8 cellular contexts compared by ENCODE assay signal in the genomic region with DNA sequence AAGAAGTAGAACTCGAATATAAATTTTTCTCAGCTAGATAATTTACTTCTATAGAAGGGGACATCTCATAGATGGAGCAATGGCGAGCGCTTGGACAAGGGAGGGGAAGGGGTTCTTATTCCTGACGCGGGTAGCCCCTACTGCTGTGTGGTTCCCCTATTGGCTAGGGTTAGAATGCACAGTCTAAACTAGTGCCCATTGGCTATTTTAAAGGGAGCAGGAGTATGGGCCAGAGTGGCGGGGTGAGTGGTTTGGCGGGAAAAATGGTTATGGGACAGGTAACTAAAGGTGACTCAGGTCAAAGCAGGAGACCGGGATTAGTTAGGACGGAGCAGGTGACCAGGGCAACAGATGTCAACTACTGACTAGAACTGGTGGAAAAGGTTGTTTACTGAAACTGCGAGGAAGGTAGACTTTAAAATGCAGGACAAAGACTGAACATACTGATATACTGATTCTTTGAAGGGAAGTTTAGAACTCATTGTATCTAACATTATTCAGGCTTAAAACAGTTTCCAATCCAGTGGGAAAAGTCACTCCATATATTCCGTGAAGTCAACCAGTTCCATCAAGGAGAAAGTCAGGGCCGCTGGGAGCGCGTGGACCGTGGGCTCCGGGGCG. TPM values are rescaled to one million over a fixed set of nuclear protein-coding genes. Genes with fewer than 3 reads are reported as not detected.
A peak's percentile ranks its signal among the peaks of the same experiment; 100 is the strongest.
DNase-seq lines count a peak whose midpoint lies in the region; ATAC-seq and TF ChIP-seq lines count a peak whose summit lies in the region.

No MANE protein-coding gene starts in this region.

- DNase-seq in NCI-H2171 treated with DMSO at 0.1 percent for 48 hours (lab: John Stamatoyannopoulos, UW) (peak; percentile 39), NCI-H2171 (lab: John Stamatoyannopoulos, UW) (no peak), NCI-H1930 (lab: John Stamatoyannopoulos, UW) (peak; percentile 8 to 13), smooth muscle cell (lab: John Stamatoyannopoulos, UW; ENCODE audit: unreplicated experiment) (no peak), AG08396 (ENCODE audit: low spot score) (no peak)

- H3K27ac Mint-ChIP-seq in activated naive CD8-positive, alpha-beta T cell, result peak overlapping the region; percentile 87

- no peaks in the 10 kb centered on the region for H3K36me3 Mint-ChIP-seq in activated naive CD8-positive, alpha-beta T cell

- H3K4me1 ChIP-seq in smooth muscle cell (ENCODE audit: low read depth), result no peaks in the 10 kb centered on the region

- H3K4me3 Mint-ChIP-seq in activated naive CD8-positive, alpha-beta T cell, result peak overlapping the region; percentile 95

- H3K36me3 ChIP-seq in smooth muscle cell (ENCODE audit: low read depth), result no peaks in the 10 kb centered on the region

- ATAC-seq in GM19395 (IDR thresholded peaks at IDR 0.05; ENCODE audit: unreplicated experiment), result no peak

- peaks cover 20% of the 10 kb centered on the region for H3K79me2 ChIP-seq in smooth muscle cell (ENCODE audit: low read depth)

- no peaks in the 10 kb centered on the region for H3K9me3 Mint-ChIP-seq in activated naive CD8-positive, alpha-beta T cell (ENCODE audit: low read depth)

- no peaks in the 10 kb centered on the region for H4K20me1 ChIP-seq in smooth muscle cell (ENCODE audit: low read depth)

- peak overlapping the region; percentile 92 for H3K4me2 ChIP-seq in smooth muscle cell

- no peaks in the 10 kb centered on the region for H3K27me3 ChIP-seq in smooth muscle cell (ENCODE audit: low read depth)

- no peaks in the 10 kb centered on the region for H3K27me3 Mint-ChIP-seq in activated naive CD8-positive, alpha-beta T cell

- TF ChIP-seq CTCF in smooth muscle cell (IDR thresholded peaks at IDR 0.05; ENCODE audit: borderline replicate concordance, insufficient read depth, poor library complexity, severe bottlenecking), result no peak

- H3K9me3 ChIP-seq in iPS-18c (ENCODE audit: control insufficient read depth, insufficient read depth, low read length) (no peaks in the 10 kb centered on the region), smooth muscle cell (replicated peaks; ENCODE audit: low read depth) (no peaks in the 10 kb centered on the region)

- H3K9ac ChIP-seq in smooth muscle cell (ENCODE audit: low read depth), result peak overlapping the region; percentile 95

- H3K4me3 ChIP-seq in iPS-18c (ENCODE audit: insufficient read depth, low read depth, low read length) (peak overlapping the region; percentile 98), smooth muscle cell (peak overlapping the region; percentile 65)

- WGBS in smooth muscle cell (ENCODE audit: low lambda C conversion rate), result 24% methylated on average over 17 of the region's 17 CpGs

- peak overlapping the region; percentile 97 for H3K27ac ChIP-seq in smooth muscle cell (ENCODE audit: low read depth)

- H2AFZ ChIP-seq in smooth muscle cell (ENCODE audit: low read depth), result peak overlapping the region; percentile 60

- H3K4me1 Mint-ChIP-seq in activated naive CD8-positive, alpha-beta T cell (ENCODE audit: low read depth), result peaks cover 11% of the 10 kb centered on the region

- H3F3A ChIP-seq in smooth muscle cell (ENCODE audit: low read depth), result peaks cover 5% of the 10 kb centered on the region

RNA-seq across cellular contexts. Expression of a gene that starts 0.9 kb away (rescaled TPM):
- 14.3 and 16.0 TPM in 2 replicates for total RNA-seq in smooth muscle cell
- polyA plus RNA-seq in smooth muscle cell, result 58.0 and 68.7 TPM in 2 replicates

RNA-seq across cellular contexts. Expression of a gene that starts 29.4 kb away (rescaled TPM):
- 1.9 and 12.2 TPM in 2 replicates for total RNA-seq in smooth muscle cell
- polyA plus RNA-seq in smooth muscle cell, result 2.7 and 4.0 TPM in 2 replicates

RNA-seq across cellular contexts. Expression of a gene that starts 39.5 kb away (rescaled TPM):
- total RNA-seq in smooth muscle cell, result 6.7 and 8.6 TPM in 2 replicates
- polyA plus RNA-seq in smooth muscle cell, result 20.2 and 27.4 TPM in 2 replicates

Comparison
In these comparisons a context has a peak if more than half of its experiments do, and no peak if none do; other contexts are left out.
1. DNase-seq: peak in NCI-H2171 treated with DMSO at 0.1 percent for 48 hours (single experiment) and NCI-H1930 (2 of 2); none in NCI-H2171 (single experiment), smooth muscle cell (single experiment) and AG08396 (single experiment).